In the genomic region with DNA sequence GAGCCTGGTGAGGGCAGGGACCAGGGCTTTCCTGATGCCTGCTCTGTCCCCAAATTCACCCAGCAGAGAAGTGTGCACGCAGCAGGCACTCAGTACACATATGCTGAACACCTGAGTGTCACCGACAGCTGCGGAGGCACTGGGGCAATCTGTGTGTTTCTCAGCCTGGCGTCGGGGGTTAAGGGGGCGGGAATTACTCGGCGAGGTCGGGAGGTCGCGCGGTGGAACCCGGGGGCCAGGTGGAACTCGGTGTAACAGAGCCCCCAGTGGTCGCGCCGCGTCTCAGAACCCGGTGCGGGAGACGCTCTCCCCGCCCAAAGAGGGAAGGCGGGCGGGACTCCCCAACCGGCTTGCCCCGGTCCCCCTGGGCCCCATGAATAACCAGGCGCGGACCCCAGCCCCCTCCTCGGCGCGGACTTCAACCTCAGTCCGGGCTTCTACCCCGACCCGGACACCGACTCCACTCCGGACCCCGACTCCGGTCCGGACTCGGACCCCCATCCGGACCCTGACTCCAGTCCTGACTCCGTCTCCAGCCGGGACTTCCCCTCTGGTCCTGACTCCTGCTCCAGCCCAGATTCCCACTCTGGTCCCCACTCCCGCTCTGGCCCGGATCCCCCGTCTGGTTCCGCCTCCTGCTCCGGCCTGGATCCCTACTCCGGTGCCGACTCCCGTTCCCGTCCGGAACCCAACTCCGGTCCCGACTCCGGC, we compare ENCODE assay signal across 8 cellular contexts.
DNase-seq lines count a peak whose midpoint lies in the region; ATAC-seq and TF ChIP-seq lines count a peak whose summit lies in the region.

A gene with protein sequence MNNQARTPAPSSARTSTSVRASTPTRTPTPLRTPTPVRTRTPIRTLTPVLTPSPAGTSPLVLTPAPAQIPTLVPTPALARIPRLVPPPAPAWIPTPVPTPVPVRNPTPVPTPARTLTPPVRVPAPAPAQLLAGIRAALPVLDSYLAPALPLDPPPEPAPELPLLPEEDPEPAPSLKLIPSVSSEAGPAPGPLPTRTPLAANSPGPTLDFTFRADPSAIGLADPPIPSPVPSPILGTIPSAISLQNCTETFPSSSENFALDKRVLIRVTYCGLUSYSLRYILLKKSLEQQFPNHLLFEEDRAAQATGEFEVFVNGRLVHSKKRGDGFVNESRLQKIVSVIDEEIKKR (plus strand): TSS at position 300 of the 711 bp plus-strand sequence. CDS start 74 bp downstream, at position 374.

- peak; percentile 44 for DNase-seq in GM20000 (ENCODE audit: low spot score)
- DNase-seq in glomerular visceral epithelial cell (ENCODE audit: extremely low spot score): peak; percentile 30
- DNase-seq in skeletal muscle cell (ENCODE audit: low read depth): no peak
- no peak for DNase-seq in NCI-H446 (lab: John Stamatoyannopoulos, UW)
- DNase-seq in GM19240 (ENCODE audit: insufficient read length, low spot score): no peak
- no peak for DNase-seq in SHP77 (lab: John Stamatoyannopoulos, UW)

- TF ChIP-seq CTCF in GM20000 (IDR thresholded peaks at IDR 0.05; ENCODE audit: extremely low read depth, missing control alignments): no peak

- H3K4me3 ChIP-seq in skeletal muscle cell (ENCODE audit: low read depth, low read length): peak within 1 kb of the TSS; percentile 13

- ATAC-seq in SK-N-SH treated with all-trans-retinoic acid at 6 μM for 48 hours (peak; percentile 65), GM19395 (IDR thresholded peaks at IDR 0.05; ENCODE audit: unreplicated experiment) (no peak)

TF ChIP-seq in SK-N-SH treated with all-trans-retinoic acid at 6 μM for 48 hours, 23 proteins besides CTCF, POLR2A, EP300 and RAD21:
- TF ChIP-seq RARB (CRISPR knock-in tag; IDR thresholded peaks at IDR 0.05) (no peak), ISL1 (CRISPR knock-in tag; IDR thresholded peaks at IDR 0.05) (no peak)
- TF ChIP-seq, protein P1, sequence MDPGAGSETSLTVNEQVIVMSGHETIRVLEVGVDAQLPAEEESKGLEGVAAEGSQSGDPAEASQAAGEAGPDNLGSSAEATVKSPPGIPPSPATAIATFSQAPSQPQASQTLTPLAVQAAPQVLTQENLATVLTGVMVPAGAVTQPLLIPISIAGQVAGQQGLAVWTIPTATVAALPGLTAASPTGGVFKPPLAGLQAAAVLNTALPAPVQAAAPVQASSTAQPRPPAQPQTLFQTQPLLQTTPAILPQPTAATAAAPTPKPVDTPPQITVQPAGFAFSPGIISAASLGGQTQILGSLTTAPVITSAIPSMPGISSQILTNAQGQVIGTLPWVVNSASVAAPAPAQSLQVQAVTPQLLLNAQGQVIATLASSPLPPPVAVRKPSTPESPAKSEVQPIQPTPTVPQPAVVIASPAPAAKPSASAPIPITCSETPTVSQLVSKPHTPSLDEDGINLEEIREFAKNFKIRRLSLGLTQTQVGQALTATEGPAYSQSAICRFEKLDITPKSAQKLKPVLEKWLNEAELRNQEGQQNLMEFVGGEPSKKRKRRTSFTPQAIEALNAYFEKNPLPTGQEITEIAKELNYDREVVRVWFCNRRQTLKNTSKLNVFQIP (CRISPR knock-in tag; IDR thresholded peaks at IDR 0.05; ENCODE audit: borderline replicate concordance, low read depth): no peak
- TF ChIP-seq, protein P2, sequence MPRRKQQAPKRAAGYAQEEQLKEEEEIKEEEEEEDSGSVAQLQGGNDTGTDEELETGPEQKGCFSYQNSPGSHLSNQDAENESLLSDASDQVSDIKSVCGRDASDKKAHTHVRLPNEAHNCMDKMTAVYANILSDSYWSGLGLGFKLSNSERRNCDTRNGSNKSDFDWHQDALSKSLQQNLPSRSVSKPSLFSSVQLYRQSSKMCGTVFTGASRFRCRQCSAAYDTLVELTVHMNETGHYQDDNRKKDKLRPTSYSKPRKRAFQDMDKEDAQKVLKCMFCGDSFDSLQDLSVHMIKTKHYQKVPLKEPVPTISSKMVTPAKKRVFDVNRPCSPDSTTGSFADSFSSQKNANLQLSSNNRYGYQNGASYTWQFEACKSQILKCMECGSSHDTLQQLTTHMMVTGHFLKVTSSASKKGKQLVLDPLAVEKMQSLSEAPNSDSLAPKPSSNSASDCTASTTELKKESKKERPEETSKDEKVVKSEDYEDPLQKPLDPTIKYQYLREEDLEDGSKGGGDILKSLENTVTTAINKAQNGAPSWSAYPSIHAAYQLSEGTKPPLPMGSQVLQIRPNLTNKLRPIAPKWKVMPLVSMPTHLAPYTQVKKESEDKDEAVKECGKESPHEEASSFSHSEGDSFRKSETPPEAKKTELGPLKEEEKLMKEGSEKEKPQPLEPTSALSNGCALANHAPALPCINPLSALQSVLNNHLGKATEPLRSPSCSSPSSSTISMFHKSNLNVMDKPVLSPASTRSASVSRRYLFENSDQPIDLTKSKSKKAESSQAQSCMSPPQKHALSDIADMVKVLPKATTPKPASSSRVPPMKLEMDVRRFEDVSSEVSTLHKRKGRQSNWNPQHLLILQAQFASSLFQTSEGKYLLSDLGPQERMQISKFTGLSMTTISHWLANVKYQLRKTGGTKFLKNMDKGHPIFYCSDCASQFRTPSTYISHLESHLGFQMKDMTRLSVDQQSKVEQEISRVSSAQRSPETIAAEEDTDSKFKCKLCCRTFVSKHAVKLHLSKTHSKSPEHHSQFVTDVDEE (CRISPR knock-in tag; IDR thresholded peaks at IDR 0.05): no peak

Comparison
In these comparisons a context has a peak if more than half of its experiments do, and no peak if none do; other contexts are left out.
1. DNase-seq: peak in GM20000 (single experiment) and glomerular visceral epithelial cell (single experiment); none in skeletal muscle cell (single experiment), NCI-H446 (0 of 2), GM19240 (single experiment) and SHP77 (0 of 2).